In genomic region chr7:115707684-115708341, GRCh38 we compare ENCODE assay signal across 11 cellular contexts.
DNase-seq lines count a peak whose midpoint lies in the region; FAIRE-seq and TF ChIP-seq lines count a peak whose summit lies in the region.
"Had no signal": no experiment of that assay in that cellular context is flagged by ENCODE, and none has a peak within 500 bp of the region (broad histone marks: within the 10 kb centered on the region; RNA-seq: fewer than 3 reads in every experiment).

No MANE protein-coding gene starts in this region.

- FAIRE-seq in frontal cortex (lab: Jason Lieb, UNC) = no peak

- H3K36me3 ChIP-seq in spleen = no peaks in the 10 kb centered on the region
- H3K36me3 ChIP-seq: BLaER1 treated with 17β-estradiol and CSF1 and Interleukin-3, amounts not matched to agents 10 nM and 100 nM had no signal

- no peaks in the 10 kb centered on the region for H3K9me3 ChIP-seq in spleen
- H3K9me3 ChIP-seq: BLaER1 treated with 17β-estradiol and CSF1 and Interleukin-3, amounts not matched to agents 10 nM and 100 nM had no signal

- H3K4me1 ChIP-seq in spleen = no peaks in the 10 kb centered on the region
- H3K4me1 ChIP-seq: BLaER1 treated with 17β-estradiol and CSF1 and Interleukin-3, amounts not matched to agents 10 nM and 100 nM; foreskin keratinocyte had no signal

- no peak overlapping the region for H3K4me3 ChIP-seq in spleen
- H3K4me3 ChIP-seq: BLaER1 treated with 17β-estradiol and CSF1 and Interleukin-3, amounts not matched to agents 10 nM and 100 nM had no signal

- peak; percentile 81 for DNase-seq in DMS153 treated with DMSO at 0.1 percent for 48 hours (lab: John Stamatoyannopoulos, UW; ENCODE audit: unreplicated experiment)
- peak; percentile 95 for DNase-seq in NCI-H1417 treated with DMSO at 0.1 percent for 48 hours (lab: John Stamatoyannopoulos, UW)
- peak; percentile 98 for DNase-seq in NCI-H748 treated with DMSO at 0.1 percent for 48 hours (lab: John Stamatoyannopoulos, UW)
- DNase-seq in inferior parietal cortex (ENCODE audit: extremely low spot score) = peak; percentile 3
- no peak for DNase-seq in frontal cortex (ENCODE audit: low spot score in 2 of 2)
- DNase-seq in spleen = no peak
- no peak for DNase-seq in activated CD4-positive, alpha-beta T cell treated with anti-CD3 and anti-CD28 coated beads, Interleukin-2, amount 10 ng/mL, durations not matched to agents 24 days and 14 days
- no peak for DNase-seq in EL
- DNase-seq: islet precursor cell had no signal

- no peak overlapping the region for H3K27ac Mint-ChIP-seq in activated CD4-positive, alpha-beta T cell treated with anti-CD3 and anti-CD28 coated beads, Interleukin-2, amount 10 ng/mL, durations not matched to agents 24 days and 14 days

- WGBS in spleen, 5 donors = 80 to 90% (median 88%) methylated on average over 9 of the region's 9 CpGs

- no peaks in the 10 kb centered on the region for H3K4me1 Mint-ChIP-seq in activated CD4-positive, alpha-beta T cell treated with anti-CD3 and anti-CD28 coated beads, Interleukin-2, amount 10 ng/mL, durations not matched to agents 24 days and 14 days

- H3K36me3 Mint-ChIP-seq in activated CD4-positive, alpha-beta T cell treated with anti-CD3 and anti-CD28 coated beads, Interleukin-2, amount 10 ng/mL, durations not matched to agents 24 days and 14 days (ENCODE audit: low read depth) = no peaks in the 10 kb centered on the region

- H3K27me3 Mint-ChIP-seq in activated CD4-positive, alpha-beta T cell treated with anti-CD3 and anti-CD28 coated beads, Interleukin-2, amount 10 ng/mL, durations not matched to agents 24 days and 14 days = no peaks in the 10 kb centered on the region

- no peaks in the 10 kb centered on the region for H3K9me3 Mint-ChIP-seq in activated CD4-positive, alpha-beta T cell treated with anti-CD3 and anti-CD28 coated beads, Interleukin-2, amount 10 ng/mL, durations not matched to agents 24 days and 14 days

- no peak for TF ChIP-seq POLR2A in spleen (IDR thresholded peaks at IDR 0.05)

- no peak for TF ChIP-seq CTCF in spleen (IDR thresholded peaks at IDR 0.05 in 8 of 11, conservative IDR thresholded peaks at IDR 0.05 in 3 of 11)

- intact Hi-C loops in spleen (cut with DNase I; ENCODE audit: low total_unique reads) = no loop called here
- intact Hi-C loops in activated CD4-positive, alpha-beta T cell treated with anti-CD3 and anti-CD28 coated beads, Interleukin-2, amount 10 ng/mL, durations not matched to agents 24 days and 14 days (cut with micrococcal nuclease) = no loop called here

- H3K4me3 Mint-ChIP-seq in activated CD4-positive, alpha-beta T cell treated with anti-CD3 and anti-CD28 coated beads, Interleukin-2, amount 10 ng/mL, durations not matched to agents 24 days and 14 days = no peak overlapping the region

- H3K27me3 ChIP-seq in spleen (replicated peaks in 1 of 7) = no peaks in the 10 kb centered on the region
- H3K27me3 ChIP-seq: BLaER1 treated with 17β-estradiol and CSF1 and Interleukin-3, amounts not matched to agents 10 nM and 100 nM; foreskin keratinocyte had no signal

- H3K27ac ChIP-seq in spleen = no peak overlapping the region
- H3K27ac ChIP-seq: BLaER1 treated with 17β-estradiol and CSF1 and Interleukin-3, amounts not matched to agents 10 nM and 100 nM; foreskin keratinocyte had no signal

Comparison
In these comparisons a context has a peak if more than half of its experiments do, and no peak if none do; other contexts are left out.
1. DNase-seq: peak in DMS153 treated with DMSO at 0.1 percent for 48 hours (single experiment), NCI-H1417 treated with DMSO at 0.1 percent for 48 hours (single experiment), NCI-H748 treated with DMSO at 0.1 percent for 48 hours (single experiment) and inferior parietal cortex (single experiment); none in frontal cortex (0 of 2), spleen (single experiment), activated CD4-positive, alpha-beta T cell treated with anti-CD3 and anti-CD28 coated beads, Interleukin-2, amount 10 ng/mL, durations not matched to agents 24 days and 14 days (single experiment) and EL (single experiment).